ENCODE assay signal across 1 cellular context in genomic region chr13:99435116-99435515, GRCh38.
TF ChIP-seq lines count a peak whose summit lies in the region.

No MANE protein-coding gene starts in this region.

TF ChIP-seq in GM23338, 12 proteins besides CTCF, POLR2A, EP300 and RAD21:
- TF ChIP-seq ZNF462 (CRISPR knock-in tag; IDR thresholded peaks at IDR 0.05) (no peak), POLR2AphosphoS5 (IDR thresholded peaks at IDR 0.05; ENCODE audit: low read depth) (no peak), REST (IDR thresholded peaks at IDR 0.05; ENCODE audit: unreplicated experiment) (no peak), ZNF331 (CRISPR knock-in tag; IDR thresholded peaks at IDR 0.05; ENCODE audit: low read depth) (no peak), NANOG (IDR thresholded peaks at IDR 0.05; ENCODE audit: borderline replicate concordance) (no peak), ZNF114 (CRISPR knock-in tag; IDR thresholded peaks at IDR 0.05) (no peak), EZH2 (IDR thresholded peaks at IDR 0.05; ENCODE audit: low read depth, unreplicated experiment) (no peak), STAT1 (IDR thresholded peaks at IDR 0.05; ENCODE audit: unreplicated experiment) (no peak), CREB1 (CRISPR knock-in tag; IDR thresholded peaks at IDR 0.05; ENCODE audit: low read depth) (no peak), JUNB (IDR thresholded peaks at IDR 0.05; ENCODE audit: unreplicated experiment) (no peak), EZH2phosphoT487 (IDR thresholded peaks at IDR 0.05; ENCODE audit: unreplicated experiment) (no peak)
- TF ChIP-seq, protein P1, sequence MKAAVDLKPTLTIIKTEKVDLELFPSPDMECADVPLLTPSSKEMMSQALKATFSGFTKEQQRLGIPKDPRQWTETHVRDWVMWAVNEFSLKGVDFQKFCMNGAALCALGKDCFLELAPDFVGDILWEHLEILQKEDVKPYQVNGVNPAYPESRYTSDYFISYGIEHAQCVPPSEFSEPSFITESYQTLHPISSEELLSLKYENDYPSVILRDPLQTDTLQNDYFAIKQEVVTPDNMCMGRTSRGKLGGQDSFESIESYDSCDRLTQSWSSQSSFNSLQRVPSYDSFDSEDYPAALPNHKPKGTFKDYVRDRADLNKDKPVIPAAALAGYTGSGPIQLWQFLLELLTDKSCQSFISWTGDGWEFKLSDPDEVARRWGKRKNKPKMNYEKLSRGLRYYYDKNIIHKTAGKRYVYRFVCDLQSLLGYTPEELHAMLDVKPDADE (IDR thresholded peaks at IDR 0.05): no peak
